Comparison of ENCODE assay signal across 8 cellular contexts in genomic region chr19:10653482-10653731, GRCh38. TPM values are rescaled to one million over a fixed set of nuclear protein-coding genes. Genes with fewer than 3 reads are reported as not detected.
DNase-seq lines count a peak whose midpoint lies in the region; ATAC-seq and TF ChIP-seq lines count a peak whose summit lies in the region.

No MANE protein-coding gene starts in this region.

- peak overlapping the region; percentile 91 for H3K4me3 ChIP-seq in astrocyte of the spinal cord (ENCODE audit: low read depth, low read length)
- peak overlapping the region; percentile 88 to 95 (median 93) for H3K4me3 ChIP-seq in right lobe of liver
- H3K4me3 ChIP-seq in transverse colon: peak overlapping the region; percentile 65 to 100 (median 97)

- no peak for DNase-seq in activated T-cell treated with anti-CD3 and anti-CD28 coated beads, Interleukin-2, amount 50 U/mL, for 4 hours
- DNase-seq in activated T-cell treated with anti-CD3 and anti-CD28 coated beads, Interleukin-2, amount 50 U/mL, for 1 hour: no peak
- DNase-seq in astrocyte of the spinal cord (ENCODE audit: low read depth, low spot score): no peak
- DNase-seq in right lobe of liver: no peak
- DNase-seq in transverse colon: no peak
- DNase-seq in glomerular visceral epithelial cell (ENCODE audit: extremely low spot score): no peak
- no peak for DNase-seq in activated gamma-delta T cell treated with Interleukin-2 at 50 U/mL for 16 hours

- peaks cover 16% of the 10 kb centered on the region for H3K36me3 Mint-ChIP-seq in activated T-cell treated with anti-CD3 and anti-CD28 coated beads, Interleukin-2, amount 50 U/mL, for 4 hours (ENCODE audit: insufficient read depth)

- no peaks in the 10 kb centered on the region for H3K27me3 Mint-ChIP-seq in activated T-cell treated with anti-CD3 and anti-CD28 coated beads, Interleukin-2, amount 50 U/mL, for 4 hours (ENCODE audit: low read depth)

- peaks cover 32% of the 10 kb centered on the region for H3K4me1 Mint-ChIP-seq in activated T-cell treated with anti-CD3 and anti-CD28 coated beads, Interleukin-2, amount 50 U/mL, for 4 hours (ENCODE audit: low read depth)

- H3K27me3 ChIP-seq in right lobe of liver (no peaks in the 10 kb centered on the region), transverse colon (no peaks in the 10 kb centered on the region)

- H3K4me1 ChIP-seq in right lobe of liver: peaks cover 0 to 23% (median 7%) of the 10 kb centered on the region in 4 donors
- H3K4me1 ChIP-seq in transverse colon: peaks cover 18 to 48% (median 36%) of the 10 kb centered on the region in 4 donors

- TF ChIP-seq EP300 in transverse colon (IDR thresholded peaks at IDR 0.05; ENCODE audit: low read depth): no peak

- TF ChIP-seq CTCF in astrocyte of the spinal cord (IDR thresholded peaks at IDR 0.05; ENCODE audit: low read depth, low read length) (no peak), right lobe of liver (IDR thresholded peaks at IDR 0.05) (no peak), transverse colon (IDR thresholded peaks at IDR 0.05) (peak in 2 of 5 experiments; percentile 2 to 10)

- H3K9me3 ChIP-seq in right lobe of liver (no peaks in the 10 kb centered on the region), transverse colon (no peaks in the 10 kb centered on the region)

- H3K4me3 Mint-ChIP-seq in activated T-cell treated with anti-CD3 and anti-CD28 coated beads, Interleukin-2, amount 50 U/mL, for 4 hours: peak overlapping the region; percentile 92

- intact Hi-C loops in right lobe of liver (cut with DNase I): no loop called here
- intact Hi-C loops in transverse colon (cut with DNase I; ENCODE audit: low total_unique reads): no loop called here

- no peaks in the 10 kb centered on the region for H3K9me3 Mint-ChIP-seq in activated T-cell treated with anti-CD3 and anti-CD28 coated beads, Interleukin-2, amount 50 U/mL, for 4 hours

- H3K36me3 ChIP-seq in right lobe of liver: no peaks in the 10 kb centered on the region
- H3K36me3 ChIP-seq in transverse colon: no peaks in the 10 kb centered on the region

- in situ Hi-C loops in astrocyte of the spinal cord (cut with HindIII; ENCODE audit: low sequenced_read_pairs) (no loop called here), transverse colon (cut with MboI; ENCODE audit: low pct_ligation_motif_present in 1 of 4, low pct_unique_long_range_greater_than_20kb in 1 of 4, low sequenced_read_pairs in 3 of 4) (no loop called here)

- 1% methylated on average over 15 of the region's 18 CpGs for WGBS in right lobe of liver (ENCODE audit: insufficient coverage, low coverage, low lambda C conversion rate, missing lambda C conversion rate)
- 1% methylated on average over 18 of the region's 18 CpGs; no CpG with 5 or more reads in 1 of the 2 donors for WGBS in transverse colon (ENCODE audit: low coverage in 1 of 2), 2 donors

- ATAC-seq in activated T-cell treated with anti-CD3 and anti-CD28 coated beads, Interleukin-2, amount 50 U/mL, for 4 hours: no peak
- ATAC-seq in right lobe of liver: peak; percentile 7 to 27 (median 23)
- no peak for ATAC-seq in GM18511 (IDR thresholded peaks at IDR 0.05; ENCODE audit: unreplicated experiment)

- TF ChIP-seq POLR2A in right lobe of liver (IDR thresholded peaks at IDR 0.05) (no peak), transverse colon (IDR thresholded peaks at IDR 0.05) (no peak)

- peak overlapping the region; percentile 89 to 97 (median 92) for H3K27ac ChIP-seq in right lobe of liver
- H3K27ac ChIP-seq in transverse colon: peak overlapping the region; percentile 94 to 100 (median 98)

RNA-seq across cellular contexts. Expression of gene ILF3, which starts 0.7 kb away (rescaled TPM):
- 100 to 1,000 TPM; 651 to 686 (median 684) TPM for total RNA-seq in activated T-cell treated with anti-CD3 and anti-CD28 coated beads, Interleukin-2, amount 50 U/mL, for 4 hours
- total RNA-seq in right lobe of liver: 10 to 100 TPM; 40.0 to 82.3 (median 54.8) TPM
- total RNA-seq in transverse colon: 100 to 1,000 TPM in 3 of 4 donors, 10 to 100 TPM in 1; 73.6 to 242 (median 151) TPM

RNA-seq across cellular contexts. Expression of gene SLC44A2, which starts 28.1 kb away (rescaled TPM):
- total RNA-seq in activated T-cell treated with anti-CD3 and anti-CD28 coated beads, Interleukin-2, amount 50 U/mL, for 4 hours: 10 to 100 TPM; 41.5 to 45.8 (median 44.3) TPM
- 10 to 100 TPM; 11.7 to 18.5 (median 15.6) TPM for total RNA-seq in right lobe of liver
- total RNA-seq in transverse colon: 100 to 1,000 TPM in 1 of 4 donors, 10 to 100 TPM in 3; 36.6 to 371 (median 81.4) TPM

RNA-seq across cellular contexts. Expression of gene QTRT1, which starts 47.8 kb away (rescaled TPM):
- 100 to 1,000 TPM; 117 to 122 (median 120) TPM for total RNA-seq in activated T-cell treated with anti-CD3 and anti-CD28 coated beads, Interleukin-2, amount 50 U/mL, for 4 hours
- total RNA-seq in right lobe of liver: 10 to 100 TPM; 19.0 to 30.2 (median 26.8) TPM
- total RNA-seq in transverse colon: 100 to 1,000 TPM in 1 of 4 donors, 10 to 100 TPM in 3; 28.5 to 201 (median 39.9) TPM

Comparison
In these comparisons a context has a peak if more than half of its experiments do, and no peak if none do; other contexts are left out.
1. ATAC-seq: peak in right lobe of liver (4 of 4); none in activated T-cell treated with anti-CD3 and anti-CD28 coated beads, Interleukin-2, amount 50 U/mL, for 4 hours (0 of 2) and GM18511 (single experiment).
2. Peak in every context shown above with its lines, with median percentiles within 50 percentile points of each other: H3K4me3 ChIP-seq.